ENCODE assay signal across 26 cellular contexts in the genomic region with DNA sequence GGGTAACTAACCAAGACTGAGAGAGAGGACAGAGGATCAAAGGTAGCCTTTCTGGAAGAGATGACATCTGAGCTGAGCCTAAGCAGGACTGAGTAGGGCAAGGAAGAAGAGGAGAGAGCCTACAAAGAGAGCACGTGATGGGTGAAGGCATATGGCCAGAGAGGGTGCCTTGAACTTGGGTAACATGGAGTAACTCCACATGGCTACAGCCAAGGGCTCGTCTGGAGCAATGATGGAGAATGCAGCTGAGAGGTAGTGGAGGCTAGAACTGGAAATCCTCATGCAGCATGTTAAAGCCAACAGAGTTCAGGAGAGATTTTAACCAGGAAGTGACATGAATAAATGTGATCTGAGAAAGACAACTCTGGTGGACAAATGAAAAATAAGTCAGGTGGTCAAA.
DNase-seq lines count a peak whose midpoint lies in the region; FAIRE-seq and TF ChIP-seq lines count a peak whose summit lies in the region.
"Had no signal": no experiment of that assay in that cellular context is flagged by ENCODE, and none has a peak within 500 bp of the region (broad histone marks: within the 10 kb centered on the region; RNA-seq: fewer than 3 reads in every experiment).

No MANE protein-coding gene starts in this region.

- H4K20me1 ChIP-seq in endothelial cell of umbilical vein (replicated peaks; ENCODE audit: control insufficient read depth, extremely low read depth, insufficient read depth, low read length) = no peaks in the 10 kb centered on the region

- 0 out of 2 replicates have a peak overlapping the region, but pooled peaks have one; percentile 46 for H3K27ac ChIP-seq in SJSA1
- peak overlapping the region; percentile 99 for H3K27ac ChIP-seq in endothelial cell of umbilical vein (ENCODE audit: insufficient read depth, low read depth, low read length)
- peak overlapping the region; percentile 69 to 79 for H3K27ac ChIP-seq in tibial artery
- H3K27ac ChIP-seq: gastrocnemius medialis had no signal

- H3K9me1 ChIP-seq in endothelial cell of umbilical vein (replicated peaks; ENCODE audit: control insufficient read depth, extremely low read depth, insufficient read depth, low read length) = no peaks in the 10 kb centered on the region

- H3K27me3 Mint-ChIP-seq in immature natural killer cell (ENCODE audit: low read depth in 3 of 3) (peaks cover 0 to 4% (median 0%) of the 10 kb centered on the region in 3 donors), Caco-2 (ENCODE audit: insufficient read depth, unreplicated experiment) (no peaks in the 10 kb centered on the region)
- H3K27me3 Mint-ChIP-seq: activated B cell treated with CpG ODN at 0.5 μM for 24 hours; activated CD4-positive, alpha-beta T cell treated with anti-CD3 and anti-CD28 coated beads, Interleukin-2, amount 10 ng/mL, durations not matched to agents 7 days and 5 days; stimulated activated memory B cell treated with anti-CD40 and anti-IgM and Interleukin-4, amounts not matched to agents 10 μg/mL and 1 μg/mL and 100 μg/mL, for 72 hours had no signal

- H3K9ac ChIP-seq in endothelial cell of umbilical vein (replicated peaks; ENCODE audit: extremely low read depth, insufficient read depth, low read length) = no peak overlapping the region

- H3K36me3 ChIP-seq in SJSA1 (no peaks in the 10 kb centered on the region), endothelial cell of umbilical vein (ENCODE audit: control insufficient read depth in 2 of 2, extremely low read depth in 1 of 2, insufficient read depth in 2 of 2, low read length in 2 of 2) (no peaks in the 10 kb centered on the region), tibial artery (no peaks in the 10 kb centered on the region), Caco-2 (ENCODE audit: control insufficient read depth, insufficient read depth, low read length) (no peaks in the 10 kb centered on the region)
- H3K36me3 ChIP-seq: BE2C, gastrocnemius medialis had no signal

- dilution Hi-C loops in endothelial cell of umbilical vein (cut with MboI; ENCODE audit: extremely low pct_ligation_motif_present, low sequenced_read_pairs) = no loop called here

- H3K4me3 Mint-ChIP-seq in immature natural killer cell (no peak overlapping the region), Caco-2 (ENCODE audit: unreplicated experiment) (no peak overlapping the region)
- H3K4me3 Mint-ChIP-seq: activated B cell treated with CpG ODN at 0.5 μM for 24 hours; activated CD4-positive, alpha-beta T cell treated with anti-CD3 and anti-CD28 coated beads, Interleukin-2, amount 10 ng/mL, durations not matched to agents 7 days and 5 days; activated naive CD8-positive, alpha-beta T cell treated with anti-CD3 and anti-CD28 coated beads, Interleukin-2, amount 10 ng/mL, durations not matched to agents 7 days and 5 days; nephron; stimulated activated memory B cell treated with anti-CD40 and anti-IgM and Interleukin-4, amounts not matched to agents 10 μg/mL and 1 μg/mL and 100 μg/mL, for 72 hours; T-helper 1 cell treated with Interleukin-12 subunit alpha and Interleukin-12 subunit beta and Interleukin-4 antibody, amounts not matched to agents 30 μg/mL and 1 μg/mL, for 36 hours had no signal

- no peak overlapping the region for H2AFZ ChIP-seq in endothelial cell of umbilical vein (ENCODE audit: low read depth, low read length)

- TF ChIP-seq POLR2A in endothelial cell of umbilical vein (IDR thresholded peaks at IDR 0.05; ENCODE audit: low read depth, low read length) = no peak

- H3K79me2 ChIP-seq in endothelial cell of umbilical vein (ENCODE audit: control insufficient read depth, insufficient read depth, low read length) = no peaks in the 10 kb centered on the region

- no peaks in the 10 kb centered on the region for H3K36me3 Mint-ChIP-seq in immature natural killer cell
- no peaks in the 10 kb centered on the region for H3K36me3 Mint-ChIP-seq in Caco-2 (ENCODE audit: insufficient read depth, unreplicated experiment)
- H3K36me3 Mint-ChIP-seq: activated naive CD8-positive, alpha-beta T cell treated with anti-CD3 and anti-CD28 coated beads, Interleukin-2, amount 10 ng/mL, durations not matched to agents 7 days and 5 days; stimulated activated memory B cell treated with anti-CD40 and anti-IgM and Interleukin-4, amounts not matched to agents 10 μg/mL and 1 μg/mL and 100 μg/mL, for 72 hours had no signal

- H3K4me1 ChIP-seq in SJSA1 (replicated peaks) = peaks cover 26% of the 10 kb centered on the region
- peaks cover 43% of the 10 kb centered on the region for H3K4me1 ChIP-seq in endothelial cell of umbilical vein (ENCODE audit: control insufficient read depth, extremely low read depth, insufficient read depth, low read length)
- peaks cover 0 to 78% (median 40%) of the 10 kb centered on the region in 4 donors for H3K4me1 ChIP-seq in tibial artery
- no peaks in the 10 kb centered on the region for H3K4me1 ChIP-seq in Caco-2

- intact Hi-C loops in endothelial cell of umbilical vein (cut with micrococcal nuclease) (no loop called here), tibial artery (cut with DNase I; ENCODE audit: low total_unique reads) (no loop called here), Caco-2 (cut with micrococcal nuclease; ENCODE audit: unreplicated experiment) (no loop called here)

- no peaks in the 10 kb centered on the region for H3K4me1 Mint-ChIP-seq in immature natural killer cell
- peaks cover 8% of the 10 kb centered on the region for H3K4me1 Mint-ChIP-seq in Caco-2 (ENCODE audit: low read depth, unreplicated experiment)
- H3K4me1 Mint-ChIP-seq: stimulated activated memory B cell treated with anti-CD40 and anti-IgM and Interleukin-4, amounts not matched to agents 10 μg/mL and 1 μg/mL and 100 μg/mL, for 72 hours had no signal

- FAIRE-seq in endothelial cell of umbilical vein (lab: Jason Lieb, UNC) = peak; percentile 8
- FAIRE-seq in GM19239 (lab: Jason Lieb, UNC) = no peak
- FAIRE-seq: G401.6 had no signal

- H3K27ac Mint-ChIP-seq in immature natural killer cell (no peak overlapping the region), Caco-2 (ENCODE audit: unreplicated experiment) (no peak overlapping the region)
- H3K27ac Mint-ChIP-seq: activated B cell treated with CpG ODN at 0.5 μM for 24 hours; activated CD4-positive, alpha-beta T cell treated with anti-CD3 and anti-CD28 coated beads, Interleukin-2, amount 10 ng/mL, durations not matched to agents 7 days and 5 days; activated naive CD8-positive, alpha-beta T cell treated with anti-CD3 and anti-CD28 coated beads, Interleukin-2, amount 10 ng/mL, durations not matched to agents 7 days and 5 days; nephron; stimulated activated memory B cell treated with anti-CD40 and anti-IgM and Interleukin-4, amounts not matched to agents 10 μg/mL and 1 μg/mL and 100 μg/mL, for 72 hours; T-helper 1 cell treated with Interleukin-12 subunit alpha and Interleukin-12 subunit beta and Interleukin-4 antibody, amounts not matched to agents 30 μg/mL and 1 μg/mL, for 36 hours had no signal

- peak overlapping the region; percentile 70 for H3K4me2 ChIP-seq in endothelial cell of umbilical vein (ENCODE audit: insufficient read depth, low read length)

- H3K9me3 Mint-ChIP-seq in immature natural killer cell (peaks cover 0 to 5% (median 0%) of the 10 kb centered on the region in 6 donors), Caco-2 (ENCODE audit: unreplicated experiment) (no peaks in the 10 kb centered on the region)
- H3K9me3 Mint-ChIP-seq: activated B cell treated with CpG ODN at 0.5 μM for 24 hours; activated CD4-positive, alpha-beta T cell treated with anti-CD3 and anti-CD28 coated beads, Interleukin-2, amount 10 ng/mL, durations not matched to agents 7 days and 5 days; nephron; stimulated activated memory B cell treated with anti-CD40 and anti-IgM and Interleukin-4, amounts not matched to agents 10 μg/mL and 1 μg/mL and 100 μg/mL, for 72 hours; T-helper 1 cell treated with Interleukin-12 subunit alpha and Interleukin-12 subunit beta and Interleukin-4 antibody, amounts not matched to agents 30 μg/mL and 1 μg/mL, for 36 hours had no signal

- H3K4me3 ChIP-seq in SJSA1 = no peak overlapping the region
- H3K4me3 ChIP-seq in endothelial cell of umbilical vein (replicated peaks in 1 of 3; ENCODE audit: insufficient read depth in 1 of 3, low read depth in 1 of 3, low read length in 3 of 3) = no peak overlapping the region
- H3K4me3 ChIP-seq in tibial artery = no peak overlapping the region
- H3K4me3 ChIP-seq in Caco-2 (ENCODE audit: low read depth, low read length) = no peak overlapping the region
- H3K4me3 ChIP-seq: gastrocnemius medialis, mucosa of descending colon had no signal

- no peak for TF ChIP-seq CTCF in endothelial cell of umbilical vein (IDR thresholded peaks at IDR 0.05; ENCODE audit: extremely low read depth in 1 of 2, insufficient read depth in 1 of 2, low read depth in 1 of 2, low read length in 2 of 2)
- TF ChIP-seq CTCF in tibial artery (IDR thresholded peaks at IDR 0.05) = no peak
- no peak for TF ChIP-seq CTCF in Caco-2 (IDR thresholded peaks at IDR 0.05; ENCODE audit: insufficient read depth in 1 of 2, low read depth in 1 of 2, low read length in 1 of 2, severe bottlenecking in 1 of 2, unreplicated experiment in 1 of 2)

- CTCF ChIA-PET in endothelial cell of umbilical vein (lab: Charles Lee) (interaction anchor here (0.8 kb wide), 1 partner anchor 71 kb away, joined by 6 read pairs; no protein-coding TSS in a partner anchor), Caco-2 (lab: Charles Lee) (no interaction called here)

- POLR2A ChIA-PET in endothelial cell of umbilical vein (lab: Charles Lee) = no interaction called here
- POLR2A ChIA-PET in Caco-2 (lab: Charles Lee) = no interaction called here

- H3K9me3 ChIP-seq in SJSA1 (replicated peaks) = 0 out of 2 replicates have a peak, but pooled peaks cover 4% of the 10 kb centered on the region
- H3K9me3 ChIP-seq in endothelial cell of umbilical vein (replicated peaks; ENCODE audit: control insufficient read depth, insufficient read depth, low read length) = no peaks in the 10 kb centered on the region
- H3K9me3 ChIP-seq in tibial artery = no peaks in the 10 kb centered on the region
- no peaks in the 10 kb centered on the region for H3K9me3 ChIP-seq in Caco-2
- H3K9me3 ChIP-seq: BE2C, gastrocnemius medialis, mucosa of descending colon had no signal

- H3K27me3 ChIP-seq in SJSA1 (replicated peaks) (no peaks in the 10 kb centered on the region), endothelial cell of umbilical vein (ENCODE audit: control insufficient read depth in 2 of 2, insufficient read depth in 2 of 2, low read length in 2 of 2) (no peaks in the 10 kb centered on the region), tibial artery (no peaks in the 10 kb centered on the region), Caco-2 (replicated peaks; ENCODE audit: control insufficient read depth, insufficient read depth, low read length) (no peaks in the 10 kb centered on the region)
- H3K27me3 ChIP-seq: BE2C, gastrocnemius medialis had no signal

- no TSS peak for BruUV-seq in endothelial cell of umbilical vein (replicated peaks; lab: Mats Ljungman, UMichigan)
- BruUV-seq in Caco-2 (replicated peaks; lab: Mats Ljungman, UMichigan) = no TSS peak

- DNase-seq in GF-D8 (lab: John Stamatoyannopoulos, UW) (peak; percentile 66), SJSA1 (ENCODE audit: low read depth in 1 of 2, low spot score in 2 of 2) (no peak), endothelial cell of umbilical vein (ENCODE audit: low read depth, low spot score) (no peak), tibial artery (no peak), immature natural killer cell (no peak), GM19239 (ENCODE audit: insufficient read length, low spot score) (no peak), Caco-2 (no peak)
- DNase-seq: activated B cell treated with CpG ODN at 0.5 μM for 24 hours; activated CD4-positive, alpha-beta T cell treated with anti-CD3 and anti-CD28 coated beads, Interleukin-2, amount 10 ng/mL, durations not matched to agents 7 days and 5 days; activated gamma-delta T cell; activated naive CD8-positive, alpha-beta T cell treated with anti-CD3 and anti-CD28 coated beads, Interleukin-2, amount 10 ng/mL, durations not matched to agents 7 days and 5 days; activated T-cell treated with anti-CD3 and anti-CD28 coated beads, Interleukin-2, amount 50 U/mL, for 1 hour; BE2C; DMS79; gastrocnemius medialis; left cardiac atrium; mucosa of descending colon; NCI-H146; NCI-H446 treated with DMSO at 0.1 percent for 48 hours; NCI-H774; stimulated activated CD4-positive, alpha-beta T cell treated with anti-CD3 and anti-CD28 coated beads, Interleukin-15, amount 100 ng/mL, for 24 hours; substantia nigra had no signal

Comparison
In these comparisons a context has a peak if more than half of its experiments do, and no peak if none do; other contexts are left out.
1. H3K27ac ChIP-seq: peak in every context shown above with its lines; median percentile 99 in endothelial cell of umbilical vein; 74 in tibial artery; 46 in SJSA1.